8 cellular contexts compared by ENCODE assay signal in genomic region chr7:86904949-86905834, GRCh38.
DNase-seq lines count a peak whose midpoint lies in the region; ATAC-seq and TF ChIP-seq lines count a peak whose summit lies in the region.

No MANE protein-coding gene starts in this region.

- TF ChIP-seq CTCF in activated CD8-positive, alpha-beta T cell treated with anti-CD3 and anti-CD28 coated beads for 36 hours (IDR thresholded peaks at IDR 0.05), result peak; percentile 55
- TF ChIP-seq CTCF in PC-9 (conservative IDR thresholded peaks at IDR 0.05) (peak; percentile 80), foreskin fibroblast (IDR thresholded peaks at IDR 0.05; ENCODE audit: low read depth, low read length) (peak; percentile 56)

- H3K36me3 Mint-ChIP-seq in activated CD8-positive, alpha-beta T cell treated with anti-CD3 and anti-CD28 coated beads for 36 hours (ENCODE audit: low read depth), result no peaks in the 10 kb centered on the region
- H3K36me3 Mint-ChIP-seq in activated CD8-positive, alpha-beta T cell treated with anti-CD3 and anti-CD28 coated beads, Interleukin-2, amount 10 ng/mL, durations not matched to agents 7 days and 5 days (ENCODE audit: low read depth), result no peaks in the 10 kb centered on the region

- no peak for ATAC-seq in activated CD8-positive, alpha-beta T cell treated with anti-CD3 and anti-CD28 coated beads for 36 hours
- no peak for ATAC-seq in activated CD8-positive, alpha-beta T cell treated with anti-CD3 and anti-CD28 coated beads, Interleukin-2, amount 10 ng/mL, durations not matched to agents 7 days and 5 days
- ATAC-seq in HG02678 (IDR thresholded peaks at IDR 0.05; ENCODE audit: unreplicated experiment) (peak; percentile 62), esophagus mucosa (no peak)

- H3K36me3 ChIP-seq in PC-9 (ENCODE audit: low read depth), result no peaks in the 10 kb centered on the region

- no peaks in the 10 kb centered on the region for H3K9me3 ChIP-seq in PC-9 (ENCODE audit: insufficient read depth, low read depth)

- H3K4me3 ChIP-seq in PC-9 (no peak overlapping the region), foreskin fibroblast (ENCODE audit: low read depth in 1 of 2, low read length in 2 of 2) (no peak overlapping the region)

- H3K27ac ChIP-seq in PC-9, result no peak overlapping the region

- H3K4me1 ChIP-seq in PC-9 (replicated peaks; ENCODE audit: insufficient read depth), result no peaks in the 10 kb centered on the region

- H3K27ac Mint-ChIP-seq in activated CD8-positive, alpha-beta T cell treated with anti-CD3 and anti-CD28 coated beads for 36 hours, result no peak overlapping the region
- H3K27ac Mint-ChIP-seq in activated CD8-positive, alpha-beta T cell treated with anti-CD3 and anti-CD28 coated beads, Interleukin-2, amount 10 ng/mL, durations not matched to agents 7 days and 5 days, result no peak overlapping the region

- peaks cover 5% of the 10 kb centered on the region for H3K27me3 Mint-ChIP-seq in activated CD8-positive, alpha-beta T cell treated with anti-CD3 and anti-CD28 coated beads for 36 hours
- no peaks in the 10 kb centered on the region for H3K27me3 Mint-ChIP-seq in activated CD8-positive, alpha-beta T cell treated with anti-CD3 and anti-CD28 coated beads, Interleukin-2, amount 10 ng/mL, durations not matched to agents 7 days and 5 days (ENCODE audit: low read depth)

- POLR2A ChIA-PET in activated CD8-positive, alpha-beta T cell treated with anti-CD3 and anti-CD28 coated beads for 36 hours (lab: Charles Lee), result no interaction called here
- POLR2A ChIA-PET in activated CD8-positive, alpha-beta T cell treated with anti-CD3 and anti-CD28 coated beads, Interleukin-2, amount 10 ng/mL, durations not matched to agents 7 days and 5 days (lab: Charles Lee), result no interaction called here
- POLR2A ChIA-PET in PC-9 (lab: Charles Lee; ENCODE audit: unreplicated experiment), result no interaction called here

- H3K27me3 ChIP-seq in PC-9 (ENCODE audit: insufficient read depth, low read depth), result no peaks in the 10 kb centered on the region

- H3K9me3 Mint-ChIP-seq in activated CD8-positive, alpha-beta T cell treated with anti-CD3 and anti-CD28 coated beads for 36 hours, result no peaks in the 10 kb centered on the region
- H3K9me3 Mint-ChIP-seq in activated CD8-positive, alpha-beta T cell treated with anti-CD3 and anti-CD28 coated beads, Interleukin-2, amount 10 ng/mL, durations not matched to agents 7 days and 5 days (ENCODE audit: insufficient read depth), result no peaks in the 10 kb centered on the region

- H3K4me2 ChIP-seq in PC-9, result no peak overlapping the region

- peak; percentile 19 for DNase-seq in activated CD8-positive, alpha-beta T cell treated with anti-CD3 and anti-CD28 coated beads for 36 hours
- DNase-seq in activated CD8-positive, alpha-beta T cell treated with anti-CD3 and anti-CD28 coated beads, Interleukin-2, amount 10 ng/mL, durations not matched to agents 7 days and 5 days, result no peak
- DNase-seq in PC-9 (peak; percentile 24 to 39), foreskin fibroblast (peak; percentile 16 to 62), superior temporal gyrus (ENCODE audit: extremely low spot score) (peak; percentile 71)
- no peak for DNase-seq in activated CD4-positive, CD25-positive, alpha-beta regulatory T cell treated with anti-CD3 and anti-CD28 coated beads, Interleukin-2, amount 50 U/mL, for 72 hours

- no peaks in the 10 kb centered on the region for H3K4me1 Mint-ChIP-seq in activated CD8-positive, alpha-beta T cell treated with anti-CD3 and anti-CD28 coated beads for 36 hours (ENCODE audit: low read depth)
- no peaks in the 10 kb centered on the region for H3K4me1 Mint-ChIP-seq in activated CD8-positive, alpha-beta T cell treated with anti-CD3 and anti-CD28 coated beads, Interleukin-2, amount 10 ng/mL, durations not matched to agents 7 days and 5 days (ENCODE audit: low read depth)

- no TSS peak for BruUV-seq in PC-9 (replicated peaks; lab: Mats Ljungman, UMichigan)

- no peaks in the 10 kb centered on the region for H3K79me2 ChIP-seq in PC-9 (ENCODE audit: low read depth)

- H3K4me3 Mint-ChIP-seq in activated CD8-positive, alpha-beta T cell treated with anti-CD3 and anti-CD28 coated beads for 36 hours, result no peak overlapping the region
- H3K4me3 Mint-ChIP-seq in activated CD8-positive, alpha-beta T cell treated with anti-CD3 and anti-CD28 coated beads, Interleukin-2, amount 10 ng/mL, durations not matched to agents 7 days and 5 days, result no peak overlapping the region

- H2AFZ ChIP-seq in PC-9, result no peak overlapping the region

- intact Hi-C loops in activated CD8-positive, alpha-beta T cell treated with anti-CD3 and anti-CD28 coated beads for 36 hours (cut with micrococcal nuclease), result no loop called here
- intact Hi-C loops in PC-9 (cut with micrococcal nuclease; ENCODE audit: unreplicated experiment), result loop anchor here (1.0 to 10.0 kb wide), 4 partner anchors 307 to 1870 kb away; no protein-coding TSS in a partner anchor

- H4K20me1 ChIP-seq in PC-9 (ENCODE audit: insufficient read depth), result no peaks in the 10 kb centered on the region

- CTCF ChIA-PET in activated CD8-positive, alpha-beta T cell treated with anti-CD3 and anti-CD28 coated beads for 36 hours (lab: Charles Lee), result interaction anchor here (0.6 to 1.7 kb wide), 13 partner anchors 8 to 1019 kb away, joined by 3 to 6 read pairs (median 4); no protein-coding TSS in a partner anchor
- CTCF ChIA-PET in activated CD8-positive, alpha-beta T cell treated with anti-CD3 and anti-CD28 coated beads, Interleukin-2, amount 10 ng/mL, durations not matched to agents 7 days and 5 days (lab: Charles Lee), result interaction anchor here (0.6 to 2.1 kb wide), 3 partner anchors 10 to 236 kb away, joined by 3 to 4 read pairs (median 3); no protein-coding TSS in a partner anchor
- CTCF ChIA-PET in PC-9 (lab: Charles Lee), result interaction anchor here (0.7 to 0.8 kb wide), 12 partner anchors 11 to 1719 kb away, joined by 3 to 11 read pairs (median 4); no protein-coding TSS in a partner anchor

- no peaks in the 10 kb centered on the region for H3F3A ChIP-seq in PC-9 (ENCODE audit: insufficient read depth, low read depth)

- no peaks in the 10 kb centered on the region for H3K9me2 ChIP-seq in PC-9 (ENCODE audit: insufficient read depth)

Comparison
In these comparisons a context has a peak if more than half of its experiments do, and no peak if none do; other contexts are left out.
1. DNase-seq: peak in activated CD8-positive, alpha-beta T cell treated with anti-CD3 and anti-CD28 coated beads for 36 hours (single experiment), PC-9 (2 of 2), foreskin fibroblast (2 of 2) and superior temporal gyrus (single experiment); none in activated CD8-positive, alpha-beta T cell treated with anti-CD3 and anti-CD28 coated beads, Interleukin-2, amount 10 ng/mL, durations not matched to agents 7 days and 5 days (single experiment) and activated CD4-positive, CD25-positive, alpha-beta regulatory T cell treated with anti-CD3 and anti-CD28 coated beads, Interleukin-2, amount 50 U/mL, for 72 hours (single experiment).
2. Peak in every context shown above with its lines, with median percentiles within 50 percentile points of each other: CTCF ChIP-seq.